26 cellular contexts compared by ENCODE assay signal in genomic region chr3:23926736-23927135, GRCh38. TPM values are rescaled to one million over a fixed set of nuclear protein-coding genes. Genes with fewer than 3 reads are reported as not detected.
DNase-seq lines count a peak whose midpoint lies in the region; ATAC-seq, FAIRE-seq and TF ChIP-seq lines count a peak whose summit lies in the region.
"Had no signal": no experiment of that assay in that cellular context is flagged by ENCODE, and none has a peak within 500 bp of the region (broad histone marks: within the 10 kb centered on the region; RNA-seq: fewer than 3 reads in every experiment).

No MANE protein-coding gene starts in this region.

- H3K18ac ChIP-seq in H1 (ENCODE audit: extremely low read depth, low read length), result no peak overlapping the region

- peaks cover 14% of the 10 kb centered on the region for H3K36me3 ChIP-seq in OCI-LY3 (replicated peaks; ENCODE audit: low read depth, low read length)
- no peaks in the 10 kb centered on the region for H3K36me3 ChIP-seq in H1 (ENCODE audit: control insufficient read depth in 2 of 4, insufficient read depth in 4 of 4, low read length in 3 of 4)
- no peaks in the 10 kb centered on the region for H3K36me3 ChIP-seq in parathyroid adenoma (ENCODE audit: control insufficient read depth, insufficient read depth, low read length)
- no peaks in the 10 kb centered on the region for H3K36me3 ChIP-seq in transverse colon

- H2AFZ ChIP-seq in OCI-LY3 (ENCODE audit: low read depth, low read length) (no peak overlapping the region), H1 (ENCODE audit: low read length) (no peak overlapping the region), parathyroid adenoma (no peak overlapping the region)

- H3K27me3 Mint-ChIP-seq in Calu3 (ENCODE audit: unreplicated experiment), result no peaks in the 10 kb centered on the region
- H3K27me3 Mint-ChIP-seq: brain; CD4-positive, CD25-positive, alpha-beta regulatory T cell had no signal

- H3K9ac ChIP-seq in OCI-LY3 (ENCODE audit: low read length), result no peak overlapping the region
- H3K9ac ChIP-seq in H1 (replicated peaks in 1 of 4; ENCODE audit: extremely low read depth in 1 of 4, low read depth in 3 of 4, low read length in 3 of 4), result no peak overlapping the region
- no peak overlapping the region for H3K9ac ChIP-seq in parathyroid adenoma

- DNase-seq in Calu3, result peak; percentile 23
- no peak for DNase-seq in H1 (ENCODE audit: low read depth in 1 of 2, low spot score in 2 of 2)
- DNase-seq in OCI-M2 (lab: John Stamatoyannopoulos, UW; ENCODE audit: unreplicated experiment), result no peak
- DNase-seq in DMS79 treated with DMSO at 0.1 percent for 48 hours (lab: John Stamatoyannopoulos, UW), result no peak
- DNase-seq in transverse colon, result no peak
- DNase-seq: activated naive CD4-positive, alpha-beta T cell treated with anti-CD3 and anti-CD28 coated beads, Interleukin-2, amount 10 ng/mL, durations not matched to agents 7 days and 5 days; CD4-positive, CD25-positive, alpha-beta regulatory T cell; effector CD4-positive, alpha-beta T cell; EL; foreskin melanocyte; H7; KG1; lower lobe of right lung; NCI-H1092 treated with DMSO at 0.1 percent for 48 hours; NCI-H2107; NCI-H526 treated with DMSO at 0.1 percent for 48 hours; right cardiac atrium; RPMI8226; T-helper 17 cell had no signal

- peak overlapping the region; percentile 70 for H3K27ac Mint-ChIP-seq in Calu3 (ENCODE audit: unreplicated experiment)
- H3K27ac Mint-ChIP-seq: activated naive CD4-positive, alpha-beta T cell treated with anti-CD3 and anti-CD28 coated beads, Interleukin-2, amount 10 ng/mL, durations not matched to agents 7 days and 5 days; CD4-positive, CD25-positive, alpha-beta regulatory T cell; natural killer cell treated with Interleukin-12 subunit alpha and Interleukin-12 subunit beta and Interleukin-15 and Interleukin-18, amount 100 ng/mL, for 72 hours; T-helper 17 cell had no signal

- POLR2A ChIA-PET in H1 (lab: Charles Lee; ENCODE audit: partially characterized antibody), result interaction anchor here (0.7 to 19.1 kb wide), 4 partner anchors 6 to 28 kb away, joined by 3 to 363 read pairs (median 8); partner anchors contain the start of genes NKIRAS1 and RPL15

- H3K4me3 ChIP-seq in OCI-LY3 (ENCODE audit: low read length), result no peak overlapping the region
- H3K4me3 ChIP-seq in H1 (ENCODE audit: extremely low read depth in 1 of 4, insufficient read depth in 2 of 4, low read depth in 3 of 4, low read length in 4 of 4), result no peak overlapping the region
- H3K4me3 ChIP-seq in parathyroid adenoma (ENCODE audit: low read depth, low read length), result no peak overlapping the region
- no peak overlapping the region for H3K4me3 ChIP-seq in transverse colon
- H3K4me3 ChIP-seq: lower lobe of right lung had no signal

- H3K27ac ChIP-seq in OCI-LY3 (ENCODE audit: low read length) (no peak overlapping the region), H1 (ENCODE audit: low read depth, low read length) (no peak overlapping the region), parathyroid adenoma (no peak overlapping the region), transverse colon (no peak overlapping the region)

- no peak for TF ChIP-seq EP300 in H1 (IDR thresholded peaks at IDR 0.05; ENCODE audit: borderline replicate concordance in 1 of 2, low read depth in 2 of 2, low read length in 2 of 2)
- no peak for TF ChIP-seq EP300 in transverse colon (IDR thresholded peaks at IDR 0.05; ENCODE audit: low read depth)

- no peak overlapping the region for H2BK5ac ChIP-seq in H1 (ENCODE audit: low read depth, low read length)

- no peaks in the 10 kb centered on the region for H3K79me1 ChIP-seq in H1 (ENCODE audit: low read depth, low read length)

- TF ChIP-seq RAD21 in H1 (IDR thresholded peaks at IDR 0.05 in 1 of 2, conservative IDR thresholded peaks at IDR 0.05 in 1 of 2; ENCODE audit: low read depth in 2 of 2, low read length in 2 of 2), result peak; percentile 48 to 59

- CTCF ChIA-PET in Calu3 (lab: Charles Lee), result interaction anchor here (0.6 kb wide), 2 partner anchors 13 to 79 kb away, joined by 4 to 6 read pairs; no protein-coding TSS in a partner anchor
- CTCF ChIA-PET in H1 (lab: Charles Lee; ENCODE audit: partially characterized antibody), result interaction anchor here (0.6 to 3.1 kb wide), 4 partner anchors 9 to 55 kb away, joined by 3 to 21 read pairs (median 4); partner anchors contain the start of genes NKIRAS1 and RPL15

- H4K20me1 ChIP-seq in OCI-LY3 (ENCODE audit: insufficient read depth, low read length) (peaks cover 3% of the 10 kb centered on the region; the same call in 1 of the 2 replicates), H1 (replicated peaks in 1 of 2; ENCODE audit: control insufficient read depth in 1 of 2, insufficient read depth in 2 of 2, low read length in 2 of 2) (no peaks in the 10 kb centered on the region)

- no peak overlapping the region for H2BK15ac ChIP-seq in H1 (ENCODE audit: low read length)

- no peaks in the 10 kb centered on the region for H3K9me3 ChIP-seq in OCI-LY3 (ENCODE audit: insufficient read depth, low read length)
- no peaks in the 10 kb centered on the region for H3K9me3 ChIP-seq in H1 (ENCODE audit: insufficient read depth in 2 of 2, low read depth in 1 of 2, low read length in 1 of 2)
- no peaks in the 10 kb centered on the region for H3K9me3 ChIP-seq in parathyroid adenoma (ENCODE audit: control insufficient read depth, low read length)
- no peaks in the 10 kb centered on the region for H3K9me3 ChIP-seq in transverse colon
- H3K9me3 ChIP-seq: lower lobe of right lung had no signal

- H3K14ac ChIP-seq in H1 (ENCODE audit: insufficient read length), result no peak overlapping the region

- TF ChIP-seq CTCF in Calu3 (IDR thresholded peaks at IDR 0.05; ENCODE audit: unreplicated experiment), result no peak
- TF ChIP-seq CTCF in OCI-LY3 (IDR thresholded peaks at IDR 0.05; ENCODE audit: low read depth, low read length), result peak; percentile 27
- peak in 2 of 3 experiments; percentile 3 to 24; a peak in 2 of 4 replicates for TF ChIP-seq CTCF in H1 (IDR thresholded peaks at IDR 0.05; ENCODE audit: control extremely low read depth in 1 of 3, insufficient read depth in 1 of 3, low read depth in 1 of 3, low read length in 3 of 3)
- TF ChIP-seq CTCF in parathyroid adenoma (IDR thresholded peaks at IDR 0.05), result peak; percentile 26
- no peak for TF ChIP-seq CTCF in transverse colon (IDR thresholded peaks at IDR 0.05)

- no peaks in the 10 kb centered on the region for H3K27me3 ChIP-seq in OCI-LY3 (ENCODE audit: low read depth, low read length)
- no peaks in the 10 kb centered on the region for H3K27me3 ChIP-seq in H1 (replicated peaks in 1 of 4; ENCODE audit: control insufficient read depth in 3 of 4, extremely low read depth in 1 of 4, insufficient read depth in 3 of 4, low read length in 3 of 4)
- no peaks in the 10 kb centered on the region for H3K27me3 ChIP-seq in parathyroid adenoma (ENCODE audit: control insufficient read depth, insufficient read depth, low read length)
- H3K27me3 ChIP-seq in transverse colon, result no peaks in the 10 kb centered on the region

- no peak overlapping the region for H3K4me3 Mint-ChIP-seq in Calu3 (ENCODE audit: low read depth, unreplicated experiment)
- H3K4me3 Mint-ChIP-seq: activated naive CD4-positive, alpha-beta T cell treated with anti-CD3 and anti-CD28 coated beads, Interleukin-2, amount 10 ng/mL, durations not matched to agents 7 days and 5 days; CD4-positive, CD25-positive, alpha-beta regulatory T cell; natural killer cell treated with Interleukin-12 subunit alpha and Interleukin-12 subunit beta and Interleukin-15 and Interleukin-18, amount 100 ng/mL, for 72 hours; T-helper 17 cell had no signal

- H4K8ac ChIP-seq in H1 (ENCODE audit: extremely low read depth, insufficient read depth, low read length), result no peak overlapping the region

- ATAC-seq in HG02588 (IDR thresholded peaks at IDR 0.05; ENCODE audit: unreplicated experiment), result no peak
- ATAC-seq: activated CD4-positive, CD25-positive, alpha-beta regulatory T cell treated with anti-CD3 and anti-CD28 coated beads, Interleukin-2, amount 50 U/mL, for 24 hours; natural killer cell treated with Interleukin-12 subunit alpha and Interleukin-12 subunit beta and Interleukin-15 and Interleukin-18, amount 100 ng/mL, for 72 hours; right cardiac atrium; T-helper 17 cell had no signal

- no peak overlapping the region for H4K91ac ChIP-seq in H1 (replicated peaks; ENCODE audit: insufficient read length, low read length)

- H3K23me2 ChIP-seq in H1 (ENCODE audit: low read depth, low read length), result no peaks in the 10 kb centered on the region; the same call in 1 of the 2 replicates

- TF ChIP-seq POLR2A in H1 (IDR thresholded peaks at IDR 0.05; ENCODE audit: control extremely low read depth in 1 of 2, low read depth in 2 of 2, low read length in 2 of 2), result no peak
- no peak for TF ChIP-seq POLR2A in transverse colon (IDR thresholded peaks at IDR 0.05)

- H3K79me2 ChIP-seq in OCI-LY3 (ENCODE audit: low read length) (no peaks in the 10 kb centered on the region), H1 (ENCODE audit: control insufficient read depth in 1 of 2, insufficient read depth in 2 of 2, low read length in 2 of 2) (no peaks in the 10 kb centered on the region), parathyroid adenoma (no peaks in the 10 kb centered on the region)

- no peaks in the 10 kb centered on the region for H3K9me3 Mint-ChIP-seq in Calu3 (ENCODE audit: low read depth, unreplicated experiment)
- H3K9me3 Mint-ChIP-seq: activated naive CD4-positive, alpha-beta T cell treated with anti-CD3 and anti-CD28 coated beads, Interleukin-2, amount 10 ng/mL, durations not matched to agents 7 days and 5 days; brain; CD4-positive, CD25-positive, alpha-beta regulatory T cell; natural killer cell treated with Interleukin-12 subunit alpha and Interleukin-12 subunit beta and Interleukin-15 and Interleukin-18, amount 100 ng/mL, for 72 hours had no signal

- in situ Hi-C loops in transverse colon (cut with MboI; ENCODE audit: low pct_ligation_motif_present in 1 of 4, low pct_unique_long_range_greater_than_20kb in 1 of 4, low sequenced_read_pairs in 3 of 4), result no loop called here

- FAIRE-seq in H1 (lab: Jason Lieb, UNC), result no peak
- FAIRE-seq: GM12891 had no signal

- BruUV-seq in Calu3 (replicated peaks; lab: Mats Ljungman, UMichigan), result no TSS peak

- H3K4me1 Mint-ChIP-seq in Calu3 (ENCODE audit: low read depth, unreplicated experiment), result peaks cover 7% of the 10 kb centered on the region

- H3K4ac ChIP-seq in H1 (replicated peaks; ENCODE audit: insufficient read length, low read depth, low read length), result no peak overlapping the region

- H4K5ac ChIP-seq in H1 (ENCODE audit: insufficient read length, low read depth, low read length), result no peak overlapping the region

- H3K56ac ChIP-seq in H1 (replicated peaks; ENCODE audit: insufficient read length, low read depth, low read length), result no peak overlapping the region

- H3K36me3 Mint-ChIP-seq in Calu3 (ENCODE audit: insufficient read depth, unreplicated experiment), result peaks cover 4% of the 10 kb centered on the region
- H3K36me3 Mint-ChIP-seq: activated naive CD4-positive, alpha-beta T cell treated with anti-CD3 and anti-CD28 coated beads, Interleukin-2, amount 10 ng/mL, durations not matched to agents 7 days and 5 days; natural killer cell treated with Interleukin-12 subunit alpha and Interleukin-12 subunit beta and Interleukin-15 and Interleukin-18, amount 100 ng/mL, for 72 hours had no signal

- H3K4me2 ChIP-seq in OCI-LY3 (ENCODE audit: low read length) (no peak overlapping the region), H1 (ENCODE audit: insufficient read depth in 1 of 2, low read depth in 2 of 2, low read length in 2 of 2) (no peak overlapping the region), parathyroid adenoma (ENCODE audit: low read length) (no peak overlapping the region)

- no peak overlapping the region for H3K23ac ChIP-seq in H1 (ENCODE audit: insufficient read length)

- no peak overlapping the region for H2AK5ac ChIP-seq in H1 (ENCODE audit: low read depth, low read length)

- intact Hi-C loops in Calu3 (cut with micrococcal nuclease; ENCODE audit: unreplicated experiment), result loop anchor here (2.0 kb wide), 1 partner anchor 18 kb away; the partner anchor contains the start of gene NR1D2
- intact Hi-C loops in transverse colon (cut with DNase I; ENCODE audit: low total_unique reads), result no loop called here

- 74% methylated on average over 3 of the region's 3 CpGs; no CpG with 5 or more reads in 1 of the 2 experiments for WGBS in H1 (ENCODE audit: extremely low coverage in 1 of 2, insufficient coverage in 1 of 2, insufficient read length in 1 of 2, insufficient replicate concordance in 2 of 2, low coverage in 1 of 2, low lambda C conversion rate in 2 of 2, missing lambda C conversion rate in 1 of 2), 2 experiments
- WGBS in transverse colon (ENCODE audit: low coverage in 1 of 2), 2 donors, result 84 to 85% methylated on average over 3 of the region's 3 CpGs

- no peak overlapping the region for H2BK12ac ChIP-seq in H1 (ENCODE audit: low read depth, low read length)

- peaks cover 6% of the 10 kb centered on the region; the same call in 1 of the 2 replicates for H3K4me1 ChIP-seq in OCI-LY3 (ENCODE audit: low read length)
- H3K4me1 ChIP-seq in H1 (replicated peaks in 1 of 4; ENCODE audit: control insufficient read depth in 3 of 4, insufficient read depth in 4 of 4, low read length in 3 of 4), result peaks cover 0 to 2% (median 0%) of the 10 kb centered on the region in 4 experiments; a peak in 1 of 7 replicates
- no peaks in the 10 kb centered on the region for H3K4me1 ChIP-seq in parathyroid adenoma
- H3K4me1 ChIP-seq in transverse colon, result peaks cover 0 to 7% (median 0%) of the 10 kb centered on the region in 4 donors

- H2BK120ac ChIP-seq in H1 (replicated peaks; ENCODE audit: low read depth, low read length), result no peak overlapping the region

- H2BK20ac ChIP-seq in H1 (ENCODE audit: low read length), result no peak overlapping the region

RNA-seq across cellular contexts. Expression of gene RPL15, which starts 9.8 kb away (rescaled TPM):
- total RNA-seq in Calu3 (2022) (1,190 and 1,430 TPM in 2 replicates), transverse colon (1,000 to 10,000 TPM in 2 of 4 donors, 100 to 1,000 TPM in 2; 443 to 1,500 (median 1,074) TPM)
- 2,767 and 2,819 TPM in 2 replicates for total RNA-seq in H1 (2021; fragmentation: NEBNext Ultra II Directional; extraction: Animal tissue kit (Norgen Biotek cat#: 25700))
- polyA plus RNA-seq in H1 (2011; rRNA removed), result 6,473 and 6,491 TPM in 2 replicates
- polyA plus RNA-seq in H1 (2011; cell fraction: cytosol; rRNA removed), result 6,660 TPM
- polyA plus RNA-seq in H1 (2011; cell fraction: nucleus; rRNA removed), result 3,832 TPM
- polyA plus RNA-seq in H1 (2012, experiment 1 of 2), result 3,531 to 4,386 TPM (median 4,298 TPM) in 4 replicates
- polyA plus RNA-seq in H1 (2012, experiment 2 of 2), result 9,956 TPM
- 2,824 TPM for polyA plus RNA-seq in H1 (2013, experiment 1 of 2)
- polyA plus RNA-seq in H1 (2013, experiment 2 of 2), result 2,851 TPM
- polyA minus RNA-seq in H1 (2011; rRNA and poly(A)+ RNA removed), result 1,830 and 1,953 TPM in 2 replicates
- 1,561 TPM for polyA minus RNA-seq in H1 (2011; cell fraction: cytosol; rRNA and poly(A)+ RNA removed)
- polyA minus RNA-seq in H1 (2011; cell fraction: nucleus; rRNA and poly(A)+ RNA removed), result 1,070 TPM

RNA-seq across cellular contexts. Expression of gene NKIRAS1, which starts 9.9 kb away (rescaled TPM):
- total RNA-seq in Calu3 (2022), result 7.5 and 7.7 TPM in 2 replicates
- 7.0 and 7.6 TPM in 2 replicates for total RNA-seq in H1 (2021; fragmentation: NEBNext Ultra II Directional; extraction: Animal tissue kit (Norgen Biotek cat#: 25700))
- polyA plus RNA-seq in H1 (2011; rRNA removed), result 1.8 and 3.4 TPM in 2 replicates
- polyA plus RNA-seq in H1 (2011; cell fraction: cytosol; rRNA removed), result 4.4 TPM
- 1.5 TPM for polyA plus RNA-seq in H1 (2011; cell fraction: nucleus; rRNA removed)
- 3.6 to 7.2 TPM (median 5.0 TPM) in 4 replicates for polyA plus RNA-seq in H1 (2012, experiment 1 of 2)
- polyA plus RNA-seq in H1 (2012, experiment 2 of 2), result 0.88 TPM
- 4.2 TPM for polyA plus RNA-seq in H1 (2013, experiment 1 of 2)
- 4.4 TPM for polyA plus RNA-seq in H1 (2013, experiment 2 of 2)
- 3.1 and 3.9 TPM in 2 replicates for polyA minus RNA-seq in H1 (2011; rRNA and poly(A)+ RNA removed)
- polyA minus RNA-seq in H1 (2011; cell fraction: cytosol; rRNA and poly(A)+ RNA removed), result 3.3 TPM
- polyA minus RNA-seq in H1 (2011; cell fraction: nucleus; rRNA and poly(A)+ RNA removed), result 8.5 TPM
- total RNA-seq in transverse colon, result 10 to 100 TPM in 2 of 4 donors, 1 to 10 TPM in 2; 3.2 to 13.8 (median 8.9) TPM

RNA-seq across cellular contexts. Expression of gene NR1D2, which starts 18.4 kb away (rescaled TPM):
- 15.8 and 18.9 TPM in 2 replicates for total RNA-seq in Calu3 (2022)
- 21.7 and 22.0 TPM in 2 replicates for total RNA-seq in H1 (2021; fragmentation: NEBNext Ultra II Directional; extraction: Animal tissue kit (Norgen Biotek cat#: 25700))
- 3.5 and 5.9 TPM in 2 replicates for polyA plus RNA-seq in H1 (2011; rRNA removed)
- 6.9 TPM for polyA plus RNA-seq in H1 (2011; cell fraction: cytosol; rRNA removed)
- 3.1 TPM for polyA plus RNA-seq in H1 (2011; cell fraction: nucleus; rRNA removed)
- polyA plus RNA-seq in H1 (2012, experiment 1 of 2), result 9.9 to 16.3 TPM (median 12.7 TPM) in 4 replicates
- polyA plus RNA-seq in H1 (2012, experiment 2 of 2), result 0.39 TPM
- 7.1 TPM for polyA plus RNA-seq in H1 (2013, experiment 1 of 2)
- 7.3 TPM for polyA plus RNA-seq in H1 (2013, experiment 2 of 2)
- 26.1 and 41.2 TPM in 2 replicates for polyA minus RNA-seq in H1 (2011; rRNA and poly(A)+ RNA removed)
- polyA minus RNA-seq in H1 (2011; cell fraction: cytosol; rRNA and poly(A)+ RNA removed), result 17.2 TPM
- polyA minus RNA-seq in H1 (2011; cell fraction: nucleus; rRNA and poly(A)+ RNA removed), result 29.0 TPM
- total RNA-seq in transverse colon, result 10 to 100 TPM; 21.9 to 34.8 (median 26.9) TPM

Comparison
In these comparisons a context has a peak if more than half of its experiments do, and no peak if none do; other contexts are left out.
1. CTCF ChIP-seq: peak in OCI-LY3 (single experiment), H1 (2 of 3) and parathyroid adenoma (single experiment); none in Calu3 (single experiment) and transverse colon (0 of 5).